13 cellular contexts compared by ENCODE assay signal in the genomic region with DNA sequence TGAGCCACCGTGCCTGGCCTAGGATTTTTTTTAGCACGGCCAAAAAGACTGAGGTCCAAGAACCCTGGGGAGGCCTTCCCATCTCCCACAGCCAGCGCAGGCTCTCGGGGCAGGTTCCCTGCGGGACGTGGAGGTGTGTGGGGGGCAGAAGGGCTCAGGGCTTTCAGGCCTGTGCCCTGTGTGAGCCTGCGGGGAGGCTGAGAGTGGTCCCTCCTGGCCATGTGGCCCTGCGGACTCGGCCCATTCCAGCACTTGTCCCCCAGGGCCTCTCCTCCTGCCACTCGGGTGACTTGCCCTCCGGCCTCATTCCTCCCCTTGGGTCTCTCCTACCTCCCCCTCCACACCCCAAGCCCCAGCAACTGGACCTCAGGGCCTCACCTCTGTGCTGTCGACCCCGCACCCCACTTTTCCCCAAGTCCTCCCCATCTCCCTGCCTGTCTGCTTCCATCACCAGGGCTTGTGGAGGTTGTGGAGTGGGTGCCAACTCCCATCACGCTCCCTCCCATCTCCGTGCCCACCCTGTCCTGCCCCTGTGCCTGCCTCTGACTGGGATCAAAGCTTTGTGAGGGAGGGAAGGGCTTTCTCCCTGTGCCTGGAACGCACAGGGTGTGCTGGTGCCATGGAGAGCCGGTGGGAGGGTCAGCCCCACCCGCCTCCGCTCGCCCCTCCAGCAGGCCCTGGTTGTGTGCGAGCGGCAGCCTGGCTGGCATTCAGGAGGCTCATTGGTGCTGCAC.
"Had no signal": no experiment of that assay in that cellular context is flagged by ENCODE, and none has a peak within 500 bp of the region (broad histone marks: within the 10 kb centered on the region; RNA-seq: fewer than 3 reads in every experiment).

No MANE protein-coding gene starts in this region.

- ATAC-seq: foreskin keratinocyte; left colon; stimulated activated naive B cell treated with anti-CD40 and anti-IgM and Interleukin-4, amounts not matched to agents 10 μg/mL and 1 μg/mL and 100 μg/mL, for 72 hours had no signal

- DNase-seq: activated CD4-positive, CD25-positive, alpha-beta regulatory T cell; foreskin keratinocyte; left colon; midbrain; SJCRH30; stimulated activated naive B cell treated with anti-CD40 and anti-IgM and Interleukin-4, amounts not matched to agents 10 μg/mL and 1 μg/mL and 100 μg/mL, for 72 hours; substantia nigra; transverse colon had no signal

- H3K4me1 Mint-ChIP-seq: brain had no signal

- H3K4me3 ChIP-seq: SJCRH30, transverse colon had no signal

- H3K27me3 Mint-ChIP-seq: activated CD4-positive, alpha-beta T cell treated with anti-CD3 and anti-CD28 coated beads, Interleukin-2, amount 10 ng/mL, durations not matched to agents 24 days and 14 days; activated naive CD4-positive, alpha-beta T cell treated with anti-CD3 and anti-CD28 coated beads, Interleukin-2, amount 50 U/mL, for 24 hours; brain; stimulated activated naive B cell treated with anti-CD40 and anti-IgM and Interleukin-4, amounts not matched to agents 10 μg/mL and 1 μg/mL and 100 μg/mL, for 72 hours had no signal

- H3K27me3 ChIP-seq: foreskin keratinocyte, neutrophil, SJCRH30, transverse colon had no signal

- H3K9me3 Mint-ChIP-seq: activated CD4-positive, alpha-beta T cell treated with anti-CD3 and anti-CD28 coated beads, Interleukin-2, amount 10 ng/mL, durations not matched to agents 24 days and 14 days; activated naive CD4-positive, alpha-beta T cell treated with anti-CD3 and anti-CD28 coated beads, Interleukin-2, amount 50 U/mL, for 24 hours; activated T-helper 2 cell treated with anti-CD3 and anti-CD28 coated beads, Interferon-gamma antibody, Interleukin-2, Interleukin-4, amounts not matched to agents 10 μg/mL and 5 μg/mL and 100 μg/mL, durations not matched to agents 14 hours and 24 hours and 36 hours; brain; stimulated activated naive B cell treated with anti-CD40 and anti-IgM and Interleukin-4, amounts not matched to agents 10 μg/mL and 1 μg/mL and 100 μg/mL, for 72 hours had no signal

- H3K27ac Mint-ChIP-seq: activated CD4-positive, alpha-beta T cell treated with anti-CD3 and anti-CD28 coated beads, Interleukin-2, amount 10 ng/mL, durations not matched to agents 24 days and 14 days; activated T-helper 2 cell treated with anti-CD3 and anti-CD28 coated beads, Interferon-gamma antibody, Interleukin-2, Interleukin-4, amounts not matched to agents 10 μg/mL and 5 μg/mL and 100 μg/mL, durations not matched to agents 14 hours and 24 hours and 36 hours; stimulated activated naive B cell treated with anti-CD40 and anti-IgM and Interleukin-4, amounts not matched to agents 10 μg/mL and 1 μg/mL and 100 μg/mL, for 72 hours had no signal

- H3K4me3 Mint-ChIP-seq: activated CD4-positive, alpha-beta T cell treated with anti-CD3 and anti-CD28 coated beads, Interleukin-2, amount 10 ng/mL, durations not matched to agents 24 days and 14 days; activated naive CD4-positive, alpha-beta T cell treated with anti-CD3 and anti-CD28 coated beads, Interleukin-2, amount 50 U/mL, for 24 hours; brain; stimulated activated naive B cell treated with anti-CD40 and anti-IgM and Interleukin-4, amounts not matched to agents 10 μg/mL and 1 μg/mL and 100 μg/mL, for 72 hours had no signal
